Comparison of ENCODE assay signal across 8 cellular contexts in genomic region chr1:96966536-96967138, GRCh38.
DNase-seq lines count a peak whose midpoint lies in the region; ATAC-seq and TF ChIP-seq lines count a peak whose summit lies in the region.

No MANE protein-coding gene starts in this region.

- H3K36me3 Mint-ChIP-seq in H9 (ENCODE audit: insufficient read depth in 1 of 3, low read depth in 3 of 3): no peaks in the 10 kb centered on the region
- no peaks in the 10 kb centered on the region for H3K36me3 Mint-ChIP-seq in activated naive CD4-positive, alpha-beta T cell treated with anti-CD3 and anti-CD28 coated beads, Interleukin-2, amount 50 U/mL, for 72 hours

- H3K4me3 ChIP-seq in MG63 (no peak overlapping the region), SK-N-SH (ENCODE audit: low read depth in 2 of 2, low read length in 1 of 2) (no peak overlapping the region; a peak in 1 of 4 replicates), psoas muscle (no peak overlapping the region)

- peak in 1 of 2 donors; percentile 72 for ATAC-seq in activated naive CD4-positive, alpha-beta T cell treated with anti-CD3 and anti-CD28 coated beads, Interleukin-2, amount 50 U/mL, for 72 hours
- ATAC-seq in Right ventricle myocardium superior (ENCODE audit: poor library complexity) (peak; percentile 81), psoas muscle (peak; percentile 47 to 76 (median 68))

- no peak overlapping the region for H3K27ac Mint-ChIP-seq in H9
- H3K27ac Mint-ChIP-seq in activated naive CD4-positive, alpha-beta T cell treated with anti-CD3 and anti-CD28 coated beads, Interleukin-2, amount 50 U/mL, for 72 hours: no peak overlapping the region

- no peak overlapping the region for H3K14ac ChIP-seq in H9 (ENCODE audit: insufficient read depth, low read length)

- POLR2A ChIA-PET in SK-N-SH (lab: Yijun Ruan, JAX): no interaction called here

- TF ChIP-seq EP300 in SK-N-SH (IDR thresholded peaks at IDR 0.05; ENCODE audit: borderline replicate concordance in 1 of 2, low read depth in 1 of 2, low read length in 1 of 2): no peak

- CTCF ChIA-PET in SK-N-SH (lab: Yijun Ruan, JAX): interaction anchor here (0.6 to 1.0 kb wide), 2 partner anchors 108 to 199 kb away, joined by 3 to 4 read pairs; no protein-coding TSS in a partner anchor

- H3K4me1 ChIP-seq in H9 (ENCODE audit: insufficient read depth, low read length): 0 out of 2 replicates have a peak, but pooled peaks cover 2% of the 10 kb centered on the region
- peaks cover 12 to 21% of the 10 kb centered on the region in 2 experiments for H3K4me1 ChIP-seq in SK-N-SH (ENCODE audit: control insufficient read depth in 1 of 2, insufficient read depth in 2 of 2, low read depth in 1 of 2, low read length in 1 of 2)
- no peaks in the 10 kb centered on the region for H3K4me1 ChIP-seq in psoas muscle

- H3K27me3 ChIP-seq in H9 (ENCODE audit: insufficient read depth, low read length): no peaks in the 10 kb centered on the region
- no peaks in the 10 kb centered on the region for H3K27me3 ChIP-seq in MG63
- H3K27me3 ChIP-seq in SK-N-SH (ENCODE audit: insufficient read depth): no peaks in the 10 kb centered on the region
- no peaks in the 10 kb centered on the region for H3K27me3 ChIP-seq in psoas muscle (ENCODE audit: insufficient read depth in 3 of 3, low read length in 2 of 3)

- peaks cover 5% of the 10 kb centered on the region in 2 experiments for H3K4me1 Mint-ChIP-seq in H9

- no peak overlapping the region for H3K4me3 Mint-ChIP-seq in H9

- no peaks in the 10 kb centered on the region for H3K9me2 ChIP-seq in SK-N-SH

- no peak overlapping the region for H2BK20ac ChIP-seq in H9 (ENCODE audit: low read depth, low read length, poor library complexity, severe bottlenecking)

- no peak overlapping the region for H2BK15ac ChIP-seq in H9 (ENCODE audit: low read depth, low read length)

- intact Hi-C loops in Right ventricle myocardium superior (cut with DNase I): loop anchor here (5.0 kb wide), 1 partner anchor 1086 kb away; no protein-coding TSS in a partner anchor
- intact Hi-C loops in psoas muscle (cut with DNase I): loop anchor here in 1 of 2 donors (2.0 kb wide), 1 partner anchor 78 kb away; no protein-coding TSS in a partner anchor

- TF ChIP-seq RAD21 in SK-N-SH (IDR thresholded peaks at IDR 0.05; ENCODE audit: low read length): peak; percentile 94

- no peak overlapping the region for H3T11ph ChIP-seq in H9 (ENCODE audit: low read length)

- H4K91ac ChIP-seq in H9 (ENCODE audit: insufficient read length, low read depth, low read length): no peak overlapping the region

- H2BK5ac ChIP-seq in H9 (ENCODE audit: insufficient read length, low read length): no peak overlapping the region

- H3K79me2 ChIP-seq in H9 (ENCODE audit: insufficient read depth, low read length): no peaks in the 10 kb centered on the region
- H3K79me2 ChIP-seq in SK-N-SH (ENCODE audit: insufficient read depth): no peaks in the 10 kb centered on the region

- H3K36me3 ChIP-seq in MG63 (no peaks in the 10 kb centered on the region), SK-N-SH (replicated peaks in 1 of 2; ENCODE audit: control insufficient read depth in 1 of 2, insufficient read depth in 2 of 2, low read length in 1 of 2) (no peaks in the 10 kb centered on the region), psoas muscle (ENCODE audit: insufficient read depth in 1 of 2, low read depth in 1 of 2) (no peaks in the 10 kb centered on the region)

- H3K27ac ChIP-seq in H9 (ENCODE audit: insufficient read length, low read depth, low read length) (no peak overlapping the region), SK-N-SH (ENCODE audit: low read depth in 2 of 2, low read length in 1 of 2) (peak overlapping the region in 1 of 2 experiments; percentile 31; a peak in 2 of 4 replicates), psoas muscle (no peak overlapping the region)

- H3K9ac ChIP-seq in H9 (ENCODE audit: extremely low read depth, insufficient read length, low read length) (no peak overlapping the region), SK-N-SH (no peak overlapping the region)

- H3K27me3 Mint-ChIP-seq in H9 (ENCODE audit: low read depth): no peaks in the 10 kb centered on the region

- no peaks in the 10 kb centered on the region for H3K23me2 ChIP-seq in H9 (ENCODE audit: insufficient read length, low read depth, low read length, poor library complexity, severe bottlenecking)

- H2AFZ ChIP-seq in H9 (ENCODE audit: low read length) (no peak overlapping the region), SK-N-SH (ENCODE audit: low read depth) (peak overlapping the region; percentile 76)

- no peak overlapping the region for H3K18ac ChIP-seq in H9 (ENCODE audit: insufficient read length, low read depth, low read length)

- H3K9me3 ChIP-seq in H9 (ENCODE audit: control insufficient read depth, low read depth, low read length) (no peaks in the 10 kb centered on the region), MG63 (no peaks in the 10 kb centered on the region), SK-N-SH (no peaks in the 10 kb centered on the region), psoas muscle (no peaks in the 10 kb centered on the region)

- H3K56ac ChIP-seq in H9 (ENCODE audit: insufficient read length, low read depth, low read length): no peak overlapping the region

- no peaks in the 10 kb centered on the region for H3F3A ChIP-seq in SK-N-SH (replicated peaks; ENCODE audit: insufficient read depth)

- peak; percentile 33 for DNase-seq in GM10266 (ENCODE audit: extremely low spot score)
- DNase-seq in H9: peak; percentile 79
- DNase-seq in MG63: peak; percentile 52
- DNase-seq in SK-N-SH: peak; percentile 57
- DNase-seq in activated naive CD4-positive, alpha-beta T cell treated with anti-CD3 and anti-CD28 coated beads, Interleukin-2, amount 50 U/mL, for 72 hours (ENCODE audit: low spot score in 2 of 2): peak; percentile 57 to 75
- DNase-seq in Right ventricle myocardium superior: peak; percentile 75
- DNase-seq in psoas muscle: peak; percentile 47 to 76
- DNase-seq in cerebellar nuclear complex (lab: John Stamatoyannopoulos, UW): no peak

- no peak overlapping the region for H2BK12ac ChIP-seq in H9 (ENCODE audit: insufficient read length, low read depth, low read length)

- H3K4me2 ChIP-seq in H9 (ENCODE audit: insufficient read depth, insufficient read length, low read length) (no peak overlapping the region), SK-N-SH (no peak overlapping the region)

- no peaks in the 10 kb centered on the region; a peak in 1 of 5 replicates for H3K9me3 Mint-ChIP-seq in H9
- H3K9me3 Mint-ChIP-seq in activated naive CD4-positive, alpha-beta T cell treated with anti-CD3 and anti-CD28 coated beads, Interleukin-2, amount 50 U/mL, for 72 hours: no peaks in the 10 kb centered on the region

- no peak overlapping the region for H3K4ac ChIP-seq in H9 (ENCODE audit: low read depth, low read length)

- H4K5ac ChIP-seq in H9 (ENCODE audit: insufficient read length, low read depth, low read length): no peak overlapping the region

- TF ChIP-seq CTCF in GM10266 (IDR thresholded peaks at IDR 0.05; ENCODE audit: control insufficient read depth, insufficient read depth, low read depth, missing control alignments) (peak; percentile 86), H9 (conservative IDR thresholded peaks at IDR 0.05) (peak; percentile 97), SK-N-SH (IDR thresholded peaks at IDR 0.05) (peak; percentile 92), psoas muscle (IDR thresholded peaks at IDR 0.05) (peak; percentile 90)

- H4K8ac ChIP-seq in H9 (replicated peaks; ENCODE audit: insufficient read length, low read depth, low read length): no peak overlapping the region

- no CpG with 5 or more reads among the region's 15 CpGs for WGBS in H9 (ENCODE audit: extremely low coverage, insufficient read length, low lambda C conversion rate)
- 49% methylated on average over 15 of the region's 15 CpGs for WGBS in SK-N-SH (ENCODE audit: low lambda C conversion rate)
- 51 to 56% (median 53%) methylated on average over 15 of the region's 15 CpGs for whole genome bisulfite sequencing in psoas muscle, 3 donors

- H4K20me1 ChIP-seq in H9 (ENCODE audit: control insufficient read depth, insufficient read depth, insufficient read length): no peaks in the 10 kb centered on the region
- H4K20me1 ChIP-seq in SK-N-SH (ENCODE audit: insufficient read depth): no peaks in the 10 kb centered on the region

- H3K79me1 ChIP-seq in H9 (ENCODE audit: insufficient read depth, low read depth, low read length, poor library complexity, severe bottlenecking): no peaks in the 10 kb centered on the region

- H3K23ac ChIP-seq in H9 (ENCODE audit: insufficient read length, low read depth, low read length): no peak overlapping the region

- no peak overlapping the region for H2AK5ac ChIP-seq in H9 (ENCODE audit: insufficient read length, low read length)

- no peak overlapping the region for H2BK120ac ChIP-seq in H9 (ENCODE audit: low read depth, low read length, poor library complexity, severe bottlenecking)

TF ChIP-seq in SK-N-SH, 30 proteins besides CTCF, POLR2A, EP300 and RAD21 (continues in another document):
- TF ChIP-seq SMC3 (IDR thresholded peaks at IDR 0.05; ENCODE audit: low read depth, low read length) (peak; percentile 89), JUND (IDR thresholded peaks at IDR 0.05) (no peak), FOSL2 (IDR thresholded peaks at IDR 0.05; ENCODE audit: borderline replicate concordance, low read depth) (no peak), MXI1 (IDR thresholded peaks at IDR 0.05; ENCODE audit: low read depth, low read length) (0 out of 2 replicates have a peak, but pooled peaks have one; percentile 9), YY1 (IDR thresholded peaks at IDR 0.05; ENCODE audit: low read depth) (no peak), RXRA (IDR thresholded peaks at IDR 0.05; ENCODE audit: borderline replicate concordance, low read depth) (no peak), RFX5 (IDR thresholded peaks at IDR 0.05; ENCODE audit: low read length) (no peak), IRF3 (IDR thresholded peaks at IDR 0.05; ENCODE audit: low read depth, low read length) (no peak), RCOR1 (IDR thresholded peaks at IDR 0.05; ENCODE audit: low read length) (no peak)

Comparison
In these comparisons a context has a peak if more than half of its experiments do, and no peak if none do; other contexts are left out.
1. DNase-seq: peak in GM10266 (single experiment), H9 (single experiment), MG63 (single experiment), SK-N-SH (single experiment), activated naive CD4-positive, alpha-beta T cell treated with anti-CD3 and anti-CD28 coated beads, Interleukin-2, amount 50 U/mL, for 72 hours (2 of 2), Right ventricle myocardium superior (single experiment) and psoas muscle (2 of 2); none in cerebellar nuclear complex (0 of 2).
2. Peak in every context shown above with its lines, with median percentiles within 50 percentile points of each other: CTCF ChIP-seq.